ENCODE assay signal across 8 cellular contexts in genomic region chr1:35882586-35882944, GRCh38. TPM values are rescaled to one million over a fixed set of nuclear protein-coding genes. Genes with fewer than 3 reads are reported as not detected.
DNase-seq lines count a peak whose midpoint lies in the region; ATAC-seq and TF ChIP-seq lines count a peak whose summit lies in the region.

No MANE protein-coding gene starts in this region.

- peak overlapping the region in 1 of 2 donors; percentile 3 for H3K27ac Mint-ChIP-seq in natural killer cell

- TF ChIP-seq CTCF in AG09309 (IDR thresholded peaks at IDR 0.05; ENCODE audit: control insufficient read depth, insufficient read depth, low read depth, low read length, missing control alignments): no peak
- TF ChIP-seq CTCF in choroid plexus epithelial cell (conservative IDR thresholded peaks at IDR 0.05; ENCODE audit: low read depth, low read length): no peak
- TF ChIP-seq CTCF in natural killer cell (IDR thresholded peaks at IDR 0.05): no peak

- H3K4me1 Mint-ChIP-seq in natural killer cell: peaks cover 26 to 42% of the 10 kb centered on the region in 2 donors

- H3K9me3 Mint-ChIP-seq in natural killer cell: no peaks in the 10 kb centered on the region

- ATAC-seq in natural killer cell (no peak), HG03159 (IDR thresholded peaks at IDR 0.05; ENCODE audit: unreplicated experiment) (no peak)

- H3K9me3 ChIP-seq in MG63: no peaks in the 10 kb centered on the region

- H3K4me3 ChIP-seq in AG09309 (ENCODE audit: control insufficient read depth, low read depth, low read length) (peak overlapping the region; percentile 31), MG63 (peak overlapping the region; percentile 95), choroid plexus epithelial cell (ENCODE audit: low read depth, low read length) (peak overlapping the region; percentile 77)

- intact Hi-C loops in natural killer cell (cut with micrococcal nuclease): no loop called here

- no peaks in the 10 kb centered on the region for H3K36me3 Mint-ChIP-seq in natural killer cell

- H3K36me3 ChIP-seq in MG63: no peaks in the 10 kb centered on the region

- peak overlapping the region; percentile 61 for H3K4me3 Mint-ChIP-seq in natural killer cell

- DNase-seq in AG09309 (ENCODE audit: low read depth): no peak
- no peak for DNase-seq in MG63
- no peak for DNase-seq in choroid plexus epithelial cell (ENCODE audit: low read depth)
- DNase-seq in natural killer cell: no peak
- no peak for DNase-seq in H4 (ENCODE audit: low spot score)
- no peak for DNase-seq in NCI-H524 treated with DMSO at 0.1 percent for 48 hours (lab: John Stamatoyannopoulos, UW)
- DNase-seq in SW480 (ENCODE audit: low spot score): no peak

- no peaks in the 10 kb centered on the region; the same call in 1 of the 2 replicates for H3K27me3 ChIP-seq in MG63

- H3K27me3 Mint-ChIP-seq in natural killer cell (ENCODE audit: low read depth in 2 of 2): no peaks in the 10 kb centered on the region

RNA-seq across cellular contexts. Expression of gene AGO1, which starts 0.4 kb away (rescaled TPM):
- 3.6 and 8.8 TPM in 2 replicates for total RNA-seq in MG63 (2014; rRNA removed; shearing (Covaris generic); ENCODE audit: low replicate concordance)
- total RNA-seq in natural killer cell: 10 to 100 TPM; 30.1 to 34.5 (median 34.3) TPM
- 5.8 and 5.9 TPM in 2 replicates for total RNA-seq in H4 (2014; rRNA removed; shearing (Covaris generic))

RNA-seq across cellular contexts. Expression of gene AGO3, which starts 48.3 kb away (rescaled TPM):
- 4.3 and 31.5 TPM in 2 replicates for total RNA-seq in MG63 (2014; rRNA removed; shearing (Covaris generic); ENCODE audit: low replicate concordance)
- total RNA-seq in natural killer cell: 10 to 100 TPM; 36.5 to 49.6 (median 49.0) TPM
- 8.1 and 8.9 TPM in 2 replicates for total RNA-seq in H4 (2014; rRNA removed; shearing (Covaris generic))

Comparison
In these comparisons a context has a peak if more than half of its experiments do, and no peak if none do; other contexts are left out.
1. H3K4me3 ChIP-seq: peak in every context shown above with its lines; median percentile 95 in MG63; 77 in choroid plexus epithelial cell; 31 in AG09309.